10 cellular contexts compared by ENCODE assay signal in the genomic region with DNA sequence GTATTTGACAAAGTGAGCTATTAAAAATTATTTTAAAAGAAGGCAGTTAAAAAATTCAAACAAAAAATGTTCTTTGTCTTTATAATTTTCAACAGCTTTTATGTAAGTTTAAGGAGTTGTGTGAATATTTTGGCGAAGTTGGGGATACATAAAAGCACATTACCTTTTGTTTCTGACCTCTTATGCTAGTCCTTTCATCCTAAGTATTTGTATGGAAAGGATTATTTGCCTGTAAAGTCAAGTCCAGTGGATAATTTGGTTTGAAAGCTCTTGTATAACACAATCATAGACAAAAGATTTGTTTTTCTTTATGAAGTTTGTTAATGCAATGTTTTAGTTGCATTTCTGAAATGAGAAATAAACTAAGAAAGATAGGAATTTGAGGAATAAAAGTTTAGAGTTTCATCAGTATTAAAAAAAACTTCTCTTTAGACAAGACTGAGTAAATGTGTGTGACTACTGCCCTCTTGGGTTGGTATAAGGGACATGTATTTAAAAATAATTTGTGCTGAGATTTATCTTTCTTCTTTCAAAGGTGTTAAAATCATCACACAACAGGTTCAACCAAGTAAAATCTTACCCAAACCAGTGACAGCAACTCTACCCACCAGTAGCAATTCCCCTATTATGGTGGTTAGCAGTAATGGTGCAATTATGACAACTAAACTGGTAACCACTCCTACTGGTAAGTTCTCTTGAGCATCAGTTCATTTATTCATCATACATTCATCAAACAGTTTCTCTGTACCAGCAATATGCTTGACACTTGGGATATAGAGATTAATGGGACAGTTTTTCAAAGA.
A peak's percentile ranks its signal among the peaks of the same experiment; 100 is the strongest.
DNase-seq lines count a peak whose midpoint lies in the region; ATAC-seq and TF ChIP-seq lines count a peak whose summit lies in the region.
"Had no signal": no experiment of that assay in that cellular context is flagged by ENCODE, and none has a peak within 500 bp of the region (broad histone marks: within the 10 kb centered on the region; RNA-seq: fewer than 3 reads in every experiment).

No MANE protein-coding gene starts in this region.

- peak; percentile 65 for ATAC-seq in SK-N-SH treated with all-trans-retinoic acid at 6 μM for 48 hours

- no peak overlapping the region for H3K27ac ChIP-seq in A673 (ENCODE audit: low read depth, low read length, poor library complexity, severe bottlenecking)

- POLR2A ChIA-PET in A673 (lab: Charles Lee; ENCODE audit: low non-redundant PET) = no interaction called here

- CTCF ChIA-PET in A673 (lab: Charles Lee) = interaction anchor here (0.6 to 1.3 kb wide), 4 partner anchors 137 to 306 kb away, joined by 3 to 4 read pairs (median 3); no protein-coding TSS in a partner anchor

- DNase-seq in A673 (ENCODE audit: low spot score) (peak; percentile 52), globus pallidus (ENCODE audit: low spot score) (peak; percentile 3), MG63 (no peak), SK-N-DZ (ENCODE audit: low spot score) (no peak), ureter (ENCODE audit: low spot score) (no peak)
- DNase-seq in activated effector memory CD4-positive, alpha-beta T cell treated with anti-CD3 and anti-CD28 coated beads, Interleukin-2, amount 50 U/mL, for 16 hours = no peak
- DNase-seq: activated naive CD8-positive, alpha-beta T cell treated with anti-CD3 and anti-CD28 coated beads, Interleukin-2, amount 10 ng/mL, durations not matched to agents 7 days and 5 days; NCI-H146 had no signal

- TF ChIP-seq CTCF in A673 (conservative IDR thresholded peaks at IDR 0.05; ENCODE audit: low read depth, low read length) = peak; percentile 68
- TF ChIP-seq CTCF in GM12872 (IDR thresholded peaks at IDR 0.05; ENCODE audit: insufficient read depth, low read depth, low read length) = peak; percentile 32; the same call in 1 of the 3 replicates

- H3K4me3 ChIP-seq in A673 (ENCODE audit: low read depth, low read length, poor library complexity, severe bottlenecking) (no peak overlapping the region), MG63 (no peak overlapping the region)

- no TSS peak for BruUV-seq in A673 (replicated peaks; lab: Mats Ljungman, UMichigan)

- H3K27me3 ChIP-seq in A673 (replicated peaks; ENCODE audit: insufficient read depth, low read depth, low read length, poor library complexity) (no peaks in the 10 kb centered on the region), MG63 (no peaks in the 10 kb centered on the region)

- intact Hi-C loops in A673 (cut with micrococcal nuclease; ENCODE audit: unreplicated experiment) = loop anchor here (5.0 kb wide), 2 partner anchors 196 to 306 kb away; partner anchors contain the start of gene WNT11

- peaks cover 14% of the 10 kb centered on the region for H3K36me3 ChIP-seq in A673 (ENCODE audit: insufficient read depth, low read length, poor library complexity, severe bottlenecking)
- H3K36me3 ChIP-seq in MG63 = no peaks in the 10 kb centered on the region; the same call in 1 of the 2 replicates

- H3K4me1 ChIP-seq in A673 (ENCODE audit: insufficient read depth, low read length, poor library complexity, severe bottlenecking) = peaks cover 26% of the 10 kb centered on the region

- H3K9me3 ChIP-seq in A673 (ENCODE audit: low read depth, low read length, poor library complexity, severe bottlenecking) (no peaks in the 10 kb centered on the region), MG63 (no peaks in the 10 kb centered on the region)

TF ChIP-seq in SK-N-SH treated with all-trans-retinoic acid at 6 μM for 48 hours, 23 proteins besides CTCF, POLR2A, EP300 and RAD21:
- TF ChIP-seq TCF4 (CRISPR knock-in tag; IDR thresholded peaks at IDR 0.05; ENCODE audit: borderline replicate concordance) (no peak), POU6F1 (CRISPR knock-in tag; IDR thresholded peaks at IDR 0.05; ENCODE audit: borderline replicate concordance, low read depth) (no peak)

Comparison
In these comparisons a context has a peak if more than half of its experiments do, and no peak if none do; other contexts are left out.
1. DNase-seq: peak in A673 (single experiment) and globus pallidus (single experiment); none in MG63 (single experiment), SK-N-DZ (single experiment), ureter (single experiment) and activated effector memory CD4-positive, alpha-beta T cell treated with anti-CD3 and anti-CD28 coated beads, Interleukin-2, amount 50 U/mL, for 16 hours (single experiment).